ENCODE assay signal across 8 cellular contexts in the genomic region with DNA sequence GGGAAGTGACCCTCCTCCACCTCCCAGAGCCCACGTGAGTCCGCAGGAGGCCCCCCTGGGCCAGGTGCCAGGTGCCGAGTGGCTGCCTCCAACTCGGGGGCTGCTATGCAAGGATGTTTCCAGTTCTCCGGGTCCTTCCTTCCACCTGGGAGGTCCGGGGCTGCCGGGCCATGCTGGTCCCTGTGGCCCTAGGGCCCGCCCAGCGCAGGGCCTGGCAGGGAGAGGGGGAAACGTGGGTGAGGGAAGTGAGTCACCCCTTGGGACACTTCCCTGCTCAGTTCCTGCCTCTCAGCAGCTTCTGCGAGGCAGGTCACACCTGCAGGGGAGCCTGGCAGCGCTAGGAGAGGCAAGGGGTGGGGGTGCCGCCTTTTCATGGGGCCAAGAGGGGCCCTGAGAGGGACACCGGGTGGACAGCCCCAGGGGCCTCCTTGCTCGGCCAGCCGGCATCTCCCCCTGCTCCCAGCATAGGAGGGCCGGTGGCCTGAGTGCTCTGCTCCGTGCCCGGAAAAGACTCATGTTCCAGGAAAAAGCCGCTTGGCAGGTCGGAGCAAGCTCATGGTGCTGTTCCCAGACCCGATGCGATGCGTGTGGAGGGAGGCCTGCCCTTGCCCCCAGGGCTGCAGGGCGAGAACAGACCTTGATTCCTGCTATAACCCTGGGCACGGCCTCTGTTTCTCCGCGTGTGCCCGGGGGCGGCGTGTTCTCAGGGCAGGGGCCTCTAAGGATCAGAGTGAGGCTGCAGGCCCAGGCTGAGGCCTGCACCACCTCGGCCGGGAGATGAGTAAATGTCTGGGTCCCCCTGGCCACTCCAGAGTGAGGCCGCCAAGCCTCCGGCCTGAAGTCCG. TPM values are rescaled to one million over a fixed set of nuclear protein-coding genes. Genes with fewer than 3 reads are reported as not detected.
DNase-seq lines count a peak whose midpoint lies in the region; ATAC-seq and TF ChIP-seq lines count a peak whose summit lies in the region.

No MANE protein-coding gene starts in this region.

- H3K4me1 ChIP-seq in mucosa of stomach (ENCODE audit: control insufficient read depth, insufficient read depth, low read length) (peaks cover 24% of the 10 kb centered on the region), endodermal cell (ENCODE audit: control insufficient read depth, insufficient read depth, low read length) (no peaks in the 10 kb centered on the region)

- no peak overlapping the region for H3K27ac Mint-ChIP-seq in endodermal cell

- H3K9me3 Mint-ChIP-seq in endodermal cell = no peaks in the 10 kb centered on the region

- TF ChIP-seq CTCF in endodermal cell (conservative IDR thresholded peaks at IDR 0.05) = no peak

- H3K27me3 Mint-ChIP-seq in endodermal cell (ENCODE audit: insufficient read depth) = no peaks in the 10 kb centered on the region

- H3K4me1 Mint-ChIP-seq in endodermal cell = peaks cover 3% of the 10 kb centered on the region

- peak overlapping the region; percentile 19 for H3K4me3 ChIP-seq in mucosa of stomach (ENCODE audit: low read length)
- H3K4me3 ChIP-seq in endodermal cell (ENCODE audit: low read length) = no peak overlapping the region

- no peak overlapping the region for H3K4me3 Mint-ChIP-seq in endodermal cell

- H3K36me3 ChIP-seq in mucosa of stomach (ENCODE audit: control insufficient read depth, insufficient read depth, low read length) (no peaks in the 10 kb centered on the region), endodermal cell (ENCODE audit: control insufficient read depth, insufficient read depth, low read length) (no peaks in the 10 kb centered on the region)

- peaks cover 5% of the 10 kb centered on the region for H3K9me3 ChIP-seq in mucosa of stomach (ENCODE audit: control insufficient read depth, low read length)
- no peaks in the 10 kb centered on the region for H3K9me3 ChIP-seq in endodermal cell (ENCODE audit: control insufficient read depth, low read length)

- no peaks in the 10 kb centered on the region for H3K36me3 Mint-ChIP-seq in endodermal cell (ENCODE audit: low read depth)

- ATAC-seq in GM21515 (IDR thresholded peaks at IDR 0.05; ENCODE audit: unreplicated experiment) = no peak
- no peak for ATAC-seq in GM21360 (IDR thresholded peaks at IDR 0.05; ENCODE audit: unreplicated experiment)

- peak; percentile 89 for DNase-seq in EH (ENCODE audit: low read depth)
- DNase-seq in NCI-H774 (lab: John Stamatoyannopoulos, UW) = peak; percentile 8
- DNase-seq in dermis microvascular lymphatic vessel endothelial cell (ENCODE audit: low read depth in 2 of 2) = peak; percentile 61 to 82
- no peak for DNase-seq in activated CD4-positive, CD25-positive, alpha-beta regulatory T cell treated with anti-CD3 and anti-CD28 coated beads, Interleukin-2, amount 50 U/mL, for 72 hours
- DNase-seq in endodermal cell = no peak

- H3K9ac ChIP-seq in mucosa of stomach (ENCODE audit: low read length) (peak overlapping the region; percentile 53), endodermal cell (ENCODE audit: extremely low read depth, low read length, poor library complexity, severe bottlenecking) (no peak overlapping the region)

- no peak overlapping the region for H3K27ac ChIP-seq in endodermal cell (ENCODE audit: low read depth, low read length)

- H3K27me3 ChIP-seq in mucosa of stomach (ENCODE audit: control insufficient read depth, insufficient read depth, low read length) (no peaks in the 10 kb centered on the region), endodermal cell (ENCODE audit: control insufficient read depth, insufficient read depth, low read length, poor library complexity, severe bottlenecking) (no peaks in the 10 kb centered on the region)

- WGBS in endodermal cell (ENCODE audit: insufficient coverage in 1 of 2, insufficient read length in 1 of 2), 2 experiments = 89 to 92% methylated on average over 13 to 36 of the region's 36 CpGs

RNA-seq across cellular contexts. Expression of a gene that starts 30.3 kb away (rescaled TPM):
- total RNA-seq in dermis microvascular lymphatic vessel endothelial cell (not detected in 2 replicates), endodermal cell (not detected)
- polyA plus RNA-seq in endodermal cell (2013, experiment 1 of 2) = 15.0 TPM
- 12.3 TPM for polyA plus RNA-seq in endodermal cell (2013, experiment 2 of 2)

Comparison
In these comparisons a context has a peak if more than half of its experiments do, and no peak if none do; other contexts are left out.
1. DNase-seq: peak in EH (single experiment), NCI-H774 (single experiment) and dermis microvascular lymphatic vessel endothelial cell (2 of 2); none in activated CD4-positive, CD25-positive, alpha-beta regulatory T cell treated with anti-CD3 and anti-CD28 coated beads, Interleukin-2, amount 50 U/mL, for 72 hours (single experiment) and endodermal cell (single experiment).